Comparison of ENCODE assay signal across 10 cellular contexts in genomic region chr19:45368737-45369340, GRCh38. TPM values are rescaled to one million over a fixed set of nuclear protein-coding genes. Genes with fewer than 3 reads are reported as not detected.
A peak's percentile ranks its signal among the peaks of the same experiment; 100 is the strongest.
DNase-seq lines count a peak whose midpoint lies in the region; ATAC-seq, FAIRE-seq and TF ChIP-seq lines count a peak whose summit lies in the region.
"Had no signal": no experiment of that assay in that cellular context is flagged by ENCODE, and none has a peak within 500 bp of the region (broad histone marks: within the 10 kb centered on the region; RNA-seq: fewer than 3 reads in every experiment).

No MANE protein-coding gene starts in this region.

- H3K27ac ChIP-seq in AG04450 (ENCODE audit: low read depth, low read length) (no peak overlapping the region), mesenchymal stem cell (ENCODE audit: low read length, poor library complexity, severe bottlenecking) (no peak overlapping the region)
- H3K27ac ChIP-seq: vagina had no signal

- CTCF ChIA-PET in AG04450 (lab: Charles Lee): no interaction called here
- CTCF ChIA-PET in WTC11 (lab: Charles Lee): interaction anchor here (0.8 to 1.8 kb wide), 12 partner anchors 12 to 191 kb away, joined by 3 to 10 read pairs (median 5); partner anchors contain the start of gene TRAPPC6A

- H3K36me3 Mint-ChIP-seq in WTC11: peaks cover 20% of the 10 kb centered on the region

- no peak overlapping the region for H3K4ac ChIP-seq in mesenchymal stem cell (ENCODE audit: low read depth in 1 of 2, low read length in 2 of 2)

- POLR2A ChIA-PET in AG04450 (lab: Yijun Ruan, JAX) (no interaction called here), WTC11 (lab: Charles Lee) (interaction anchor here (1.0 to 1.5 kb wide), 2 partner anchors 28 to 35 kb away, joined by 3 to 5 read pairs; no protein-coding TSS in a partner anchor)

- H3K4me1 ChIP-seq in mesenchymal stem cell (ENCODE audit: control insufficient read depth, insufficient read depth, low read depth, low read length): peaks cover 12% of the 10 kb centered on the region

- peaks cover 15 to 28% of the 10 kb centered on the region in 2 experiments for H3K36me3 ChIP-seq in mesenchymal stem cell (ENCODE audit: control insufficient read depth in 1 of 2, insufficient read depth in 2 of 2, low read depth in 1 of 2, low read length in 2 of 2)
- H3K36me3 ChIP-seq: vagina had no signal

- no peak overlapping the region for H2AFZ ChIP-seq in mesenchymal stem cell (ENCODE audit: low read depth, low read length)

- peak overlapping the region; percentile 59 for H3K27ac Mint-ChIP-seq in WTC11

- H3K4me1 Mint-ChIP-seq in WTC11: peaks cover 15% of the 10 kb centered on the region

- H3K27me3 ChIP-seq in AG04450 (ENCODE audit: control insufficient read depth, insufficient read depth, low read length) (no peaks in the 10 kb centered on the region), mesenchymal stem cell (ENCODE audit: control insufficient read depth in 1 of 2, insufficient read depth in 1 of 2, low read length in 2 of 2) (no peaks in the 10 kb centered on the region)
- H3K27me3 ChIP-seq: vagina had no signal

- H3K27me3 Mint-ChIP-seq in WTC11 (ENCODE audit: low read depth): no peaks in the 10 kb centered on the region

- FAIRE-seq in H54 (lab: Jason Lieb, UNC): no peak

- no peak overlapping the region for H3K9ac ChIP-seq in mesenchymal stem cell (ENCODE audit: low read length)

- H3K18ac ChIP-seq in mesenchymal stem cell (ENCODE audit: low read depth in 1 of 2, low read length in 2 of 2): no peak overlapping the region

- H3K4me3 Mint-ChIP-seq in WTC11: peak overlapping the region; percentile 90

- H2BK12ac ChIP-seq in mesenchymal stem cell (ENCODE audit: low read length in 2 of 2): no peak overlapping the region

- H3K79me1 ChIP-seq in mesenchymal stem cell (replicated peaks; ENCODE audit: low read length, poor library complexity, severe bottlenecking): peaks cover 33% of the 10 kb centered on the region

- H3K4me2 ChIP-seq in mesenchymal stem cell (ENCODE audit: low read length, poor library complexity, severe bottlenecking): no peak overlapping the region

- H3K23ac ChIP-seq in mesenchymal stem cell (ENCODE audit: low read length in 2 of 2): peak overlapping the region in 1 of 2 experiments; percentile 62

- H3K14ac ChIP-seq in mesenchymal stem cell (ENCODE audit: low read length in 2 of 2): no peak overlapping the region

- H2BK15ac ChIP-seq in mesenchymal stem cell (ENCODE audit: low read depth, poor library complexity, severe bottlenecking): no peak overlapping the region

- TF ChIP-seq POLR2A in H54 (IDR thresholded peaks at IDR 0.05; ENCODE audit: low read depth, low read length): no peak

- no peak overlapping the region for H4K8ac ChIP-seq in mesenchymal stem cell (ENCODE audit: low read length)

- H3K9me3 Mint-ChIP-seq in WTC11: no peaks in the 10 kb centered on the region

- no peak overlapping the region for H2BK5ac ChIP-seq in mesenchymal stem cell (ENCODE audit: low read depth, low read length, poor library complexity, severe bottlenecking)

- no peak overlapping the region for H4K91ac ChIP-seq in mesenchymal stem cell (ENCODE audit: low read length)

- no peak for TF ChIP-seq CTCF in AG04450 (IDR thresholded peaks at IDR 0.05; ENCODE audit: low read depth, low read length)
- TF ChIP-seq CTCF in WTC11 (IDR thresholded peaks at IDR 0.05): no peak

- H3K4me3 ChIP-seq in AG04450 (ENCODE audit: low read depth, low read length) (peak overlapping the region; percentile 15), mesenchymal stem cell (ENCODE audit: insufficient read depth in 1 of 2, low read depth in 1 of 2, low read length in 2 of 2) (peak overlapping the region in 1 of 2 experiments; percentile 93)

- no peak for DNase-seq in AG04450 (ENCODE audit: low read depth, low spot score)
- peak; percentile 29 for DNase-seq in EH (ENCODE audit: low read depth)
- peak; percentile 53 for DNase-seq in WTC11 (ENCODE audit: low spot score)
- DNase-seq in islet precursor cell: peak; percentile 69
- no peak for DNase-seq in H54 (ENCODE audit: insufficient read length, low spot score)
- no peak for DNase-seq in iPS-NIHi7 (ENCODE audit: extremely low spot score)
- no peak for DNase-seq in mesenchymal stem cell

- no peak overlapping the region for H2AK5ac ChIP-seq in mesenchymal stem cell (ENCODE audit: low read length, severe bottlenecking)

- no peak overlapping the region for H2BK120ac ChIP-seq in mesenchymal stem cell (ENCODE audit: low read depth, low read length)

- WGBS in mesenchymal stem cell: 90% methylated on average over 11 of the region's 11 CpGs

- H3K9me3 ChIP-seq in AG04450 (ENCODE audit: control insufficient read depth, insufficient read depth, low read length) (no peaks in the 10 kb centered on the region; the same call in 1 of the 2 replicates), mesenchymal stem cell (ENCODE audit: control insufficient read depth, low read length) (no peaks in the 10 kb centered on the region)
- H3K9me3 ChIP-seq: vagina had no signal

- no peak; the same call in 1 of the 2 replicates for ATAC-seq in WTC11
- no peak for ATAC-seq in HG03135 (IDR thresholded peaks at IDR 0.05; ENCODE audit: unreplicated experiment)

TF ChIP-seq in WTC11, 78 proteins besides CTCF, POLR2A, EP300 and RAD21 (continues in another document):
- TF ChIP-seq MYBL2 (CRISPR knock-in tag; IDR thresholded peaks at IDR 0.05) (no peak), ZSCAN18 (CRISPR knock-in tag; IDR thresholded peaks at IDR 0.05) (no peak), RELA (CRISPR knock-in tag; IDR thresholded peaks at IDR 0.05; ENCODE audit: borderline replicate concordance) (no peak), ZNF263 (CRISPR knock-in tag; IDR thresholded peaks at IDR 0.05; ENCODE audit: low read depth) (no peak), E2F4 (CRISPR knock-in tag; IDR thresholded peaks at IDR 0.05; ENCODE audit: borderline replicate concordance, low read depth) (no peak), PREB (CRISPR knock-in tag; IDR thresholded peaks at IDR 0.05; ENCODE audit: borderline replicate concordance) (no peak), ATF3 (CRISPR knock-in tag; conservative IDR thresholded peaks at IDR 0.05) (no peak)

RNA-seq across cellular contexts. Expression of gene ERCC2, which starts 1.5 kb away (rescaled TPM):
- polyA plus RNA-seq in AG04450 (2011; rRNA removed): 51.4 and 69.4 TPM in 2 replicates
- polyA minus RNA-seq in AG04450 (2011; rRNA and poly(A)+ RNA removed): 54.4 and 72.4 TPM in 2 replicates
- 102 to 113 TPM (median 109 TPM) in 3 replicates for total RNA-seq in WTC11 (2021)
- polyA plus RNA-seq in mesenchymal stem cell (2013, experiment 1 of 2): 33.5 TPM
- 33.3 TPM for polyA plus RNA-seq in mesenchymal stem cell (2013, experiment 2 of 2)

RNA-seq across cellular contexts. Expression of gene KLC3, which starts 28.3 kb away (rescaled TPM):
- not detected in 2 replicates for polyA plus RNA-seq in AG04450 (2011; rRNA removed)
- polyA minus RNA-seq in AG04450 (2011; rRNA and poly(A)+ RNA removed): not detected in 2 replicates
- total RNA-seq in WTC11 (2021): 5.2 to 6.5 TPM (median 5.3 TPM) in 3 replicates
- polyA plus RNA-seq in mesenchymal stem cell (2013, experiment 1 of 2): not detected
- polyA plus RNA-seq in mesenchymal stem cell (2013, experiment 2 of 2): 0.01 TPM

RNA-seq across cellular contexts. Expression of gene PPP1R13L, which starts 36.0 kb away (rescaled TPM):
- polyA plus RNA-seq in AG04450 (2011; rRNA removed): 2.4 and 5.1 TPM in 2 replicates
- polyA minus RNA-seq in AG04450 (2011; rRNA and poly(A)+ RNA removed): 2.5 and 4.3 TPM in 2 replicates
- 27.5 to 38.1 TPM (median 35.2 TPM) in 3 replicates for total RNA-seq in WTC11 (2021)
- polyA plus RNA-seq in mesenchymal stem cell (2013, experiment 1 of 2): 9.0 TPM
- 9.8 TPM for polyA plus RNA-seq in mesenchymal stem cell (2013, experiment 2 of 2)

RNA-seq across cellular contexts. Expression of gene POLR1G, which starts 37.6 kb away (rescaled TPM):
- polyA plus RNA-seq in AG04450 (2011; rRNA removed): 3.0 and 3.2 TPM in 2 replicates
- 2.4 and 3.1 TPM in 2 replicates for polyA minus RNA-seq in AG04450 (2011; rRNA and poly(A)+ RNA removed)
- 33.5 to 38.1 TPM (median 34.8 TPM) in 3 replicates for total RNA-seq in WTC11 (2021)
- polyA plus RNA-seq in mesenchymal stem cell (2013, experiment 1 of 2): 6.0 TPM
- 6.5 TPM for polyA plus RNA-seq in mesenchymal stem cell (2013, experiment 2 of 2)

RNA-seq across cellular contexts. Expression of gene CKM, which starts 46.2 kb away (rescaled TPM):
- polyA plus RNA-seq in AG04450 (2011; rRNA removed): not detected in 2 replicates
- 0.18 TPM in 1 of 2 replicates, not detected in the other for polyA minus RNA-seq in AG04450 (2011; rRNA and poly(A)+ RNA removed)
- not detected in 3 replicates for total RNA-seq in WTC11 (2021)
- not detected for polyA plus RNA-seq in mesenchymal stem cell (2013, experiment 1 of 2)
- not detected for polyA plus RNA-seq in mesenchymal stem cell (2013, experiment 2 of 2)
- total RNA-seq: kidney epithelial cell, vagina had no signal

Comparison
In these comparisons a context has a peak if more than half of its experiments do, and no peak if none do; other contexts are left out.
1. DNase-seq: peak in EH (single experiment), WTC11 (single experiment) and islet precursor cell (single experiment); none in AG04450 (single experiment), H54 (single experiment), iPS-NIHi7 (single experiment) and mesenchymal stem cell (single experiment).